In the genomic region with DNA sequence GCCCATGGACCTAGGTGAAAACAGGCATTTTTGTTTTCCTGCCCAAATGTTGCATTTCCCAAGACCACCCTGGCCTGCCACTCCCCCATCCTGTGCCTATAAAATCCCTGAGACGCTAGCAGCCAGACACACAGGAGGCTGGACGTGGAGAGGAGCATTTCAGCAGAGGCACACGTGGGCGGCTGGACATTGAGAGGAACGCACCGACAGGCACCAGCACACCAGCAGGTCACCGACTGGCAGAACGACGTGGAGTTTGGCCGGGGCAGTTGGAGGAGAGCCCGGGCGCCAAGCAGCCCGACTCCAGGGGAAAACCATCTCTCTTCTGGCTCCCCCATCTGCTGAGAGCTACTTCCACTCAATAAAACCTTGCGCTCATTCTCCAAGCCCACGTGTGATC, we compare ENCODE assay signal across 8 cellular contexts.
DNase-seq lines count a peak whose midpoint lies in the region; ATAC-seq, FAIRE-seq and TF ChIP-seq lines count a peak whose summit lies in the region.
"Not testable (repeated sequence)": the region's sequence is repeated elsewhere in the genome, so short reads cannot be mapped to it uniquely, and the experiment has no call there.

No MANE protein-coding gene starts in this region.

- not testable (repeated sequence) for H3K4ac ChIP-seq in H1 (replicated peaks; ENCODE audit: insufficient read length, low read depth, low read length); neuronal stem cell (ENCODE audit: low read length)

- TF ChIP-seq CTCF in WTC11 (IDR thresholded peaks at IDR 0.05); mammary epithelial cell (conservative IDR thresholded peaks at IDR 0.05 in 1 of 2, IDR thresholded peaks at IDR 0.05 in 1 of 2; ENCODE audit: extremely low read depth in 1 of 2, insufficient read depth in 1 of 2, low read depth in 1 of 2, low read length in 2 of 2); H1 (IDR thresholded peaks at IDR 0.05; ENCODE audit: control extremely low read depth in 1 of 3, insufficient read depth in 1 of 3, low read depth in 1 of 3, low read length in 3 of 3); liver (IDR thresholded peaks at IDR 0.05; ENCODE audit: low read depth, low read length, missing input control): not testable (repeated sequence)

- not testable (repeated sequence) for H3K9me3 ChIP-seq in mammary epithelial cell (replicated peaks; ENCODE audit: insufficient read depth, low read length); H1 (ENCODE audit: insufficient read depth in 2 of 2, low read depth in 1 of 2, low read length in 1 of 2); liver (ENCODE audit: control insufficient read depth in 4 of 4, low read length in 3 of 4); neuronal stem cell (replicated peaks in 1 of 2; ENCODE audit: control insufficient read depth in 2 of 2, insufficient read depth in 1 of 2, low read depth in 1 of 2, low read length in 2 of 2)

- not testable (repeated sequence) for H4K20me1 ChIP-seq in mammary epithelial cell (ENCODE audit: insufficient read depth, low read length); H1 (replicated peaks in 1 of 2; ENCODE audit: control insufficient read depth in 1 of 2, insufficient read depth in 2 of 2, low read length in 2 of 2)

- H3K36me3 ChIP-seq in mammary epithelial cell (ENCODE audit: insufficient read depth, low read length); H1 (ENCODE audit: control insufficient read depth in 2 of 4, insufficient read depth in 4 of 4, low read length in 3 of 4); liver (ENCODE audit: control insufficient read depth in 4 of 4, insufficient read depth in 3 of 4, low read depth in 1 of 4, low read length in 3 of 4); neuronal stem cell (replicated peaks in 1 of 2; ENCODE audit: control insufficient read depth in 2 of 2, insufficient read depth in 2 of 2, low read length in 2 of 2): not testable (repeated sequence)

- peak; percentile 57 for DNase-seq in G401 (ENCODE audit: low spot score)
- peak; percentile 23 for DNase-seq in NCI-H748 treated with DMSO at 0.1 percent for 48 hours (lab: John Stamatoyannopoulos, UW)
- DNase-seq in WTC11 (ENCODE audit: low spot score); mammary epithelial cell; H1 (ENCODE audit: low read depth in 1 of 2, low spot score in 2 of 2); neuronal stem cell (ENCODE audit: low spot score): not testable (repeated sequence)
- peak; percentile 0 for DNase-seq in midbrain (lab: John Stamatoyannopoulos, UW)

- H3K79me1 ChIP-seq in H1 (ENCODE audit: low read depth, low read length); neuronal stem cell (ENCODE audit: low read depth, low read length): not testable (repeated sequence)

- not testable (repeated sequence) for H3K27ac Mint-ChIP-seq in WTC11

- WGBS in mammary epithelial cell (ENCODE audit: low coverage, missing lambda C conversion rate): 32% methylated on average over 11 of the region's 15 CpGs
- WGBS in H1 (ENCODE audit: extremely low coverage in 1 of 2, insufficient coverage in 1 of 2, insufficient read length in 1 of 2, insufficient replicate concordance in 2 of 2, low coverage in 1 of 2, low lambda C conversion rate in 2 of 2, missing lambda C conversion rate in 1 of 2), 2 experiments: 83% methylated on average over 15 of the region's 15 CpGs; no CpG with 5 or more reads in 1 of the 2 experiments
- 45% methylated on average over 15 of the region's 15 CpGs for WGBS in liver
- WGBS in neuronal stem cell (ENCODE audit: extremely low coverage in 2 of 2, insufficient read length in 2 of 2, insufficient replicate concordance in 1 of 2), 2 donors: no CpG with 5 or more reads among the region's 15 CpGs

- not testable (repeated sequence) for H2BK12ac ChIP-seq in H1 (ENCODE audit: low read depth, low read length); neuronal stem cell (ENCODE audit: low read length)

- CTCF ChIA-PET in WTC11 (lab: Charles Lee): interaction anchor here (0.6 to 2.0 kb wide), 8 partner anchors 10 to 242 kb away, joined by 3 to 9 read pairs (median 3); no protein-coding TSS in a partner anchor
- CTCF ChIA-PET in mammary epithelial cell (lab: Charles Lee; ENCODE audit: low non-redundant PET): interaction anchor here (0.6 kb wide), 2 partner anchors 238 to 1384 kb away, joined by 4 to 10 read pairs; no protein-coding TSS in a partner anchor
- CTCF ChIA-PET in H1 (lab: Charles Lee; ENCODE audit: partially characterized antibody): interaction anchor here (0.8 to 8.1 kb wide), 6 partner anchors 8 to 237 kb away, joined by 3 to 117 read pairs (median 3); no protein-coding TSS in a partner anchor

- dilution Hi-C loops in mammary epithelial cell (cut with HindIII; ENCODE audit: low sequenced_read_pairs): not testable (repeated sequence)

- FAIRE-seq in H1 (lab: Jason Lieb, UNC): not testable (repeated sequence)

- peaks cover 35% of the 10 kb centered on the region for H3K4me1 Mint-ChIP-seq in WTC11

- TF ChIP-seq POLR2A in H1 (IDR thresholded peaks at IDR 0.05; ENCODE audit: control extremely low read depth in 1 of 2, low read depth in 2 of 2, low read length in 2 of 2): not testable (repeated sequence)

- TF ChIP-seq RAD21 in H1 (IDR thresholded peaks at IDR 0.05 in 1 of 2, conservative IDR thresholded peaks at IDR 0.05 in 1 of 2; ENCODE audit: low read depth in 2 of 2, low read length in 2 of 2); liver (IDR thresholded peaks at IDR 0.05): not testable (repeated sequence)

- not testable (repeated sequence) for H3K9ac ChIP-seq in mammary epithelial cell (ENCODE audit: insufficient read depth, low read length); H1 (replicated peaks in 1 of 4; ENCODE audit: extremely low read depth in 1 of 4, low read depth in 3 of 4, low read length in 3 of 4); liver (ENCODE audit: low read depth in 1 of 2, low read length in 2 of 2); neuronal stem cell (ENCODE audit: low read depth, low read length, poor library complexity)

- H3K27me3 Mint-ChIP-seq in WTC11 (ENCODE audit: low read depth): not testable (repeated sequence)

- H3K4me1 ChIP-seq in mammary epithelial cell (ENCODE audit: insufficient read depth, low read length); H1 (replicated peaks in 1 of 4; ENCODE audit: control insufficient read depth in 3 of 4, insufficient read depth in 4 of 4, low read length in 3 of 4); liver (ENCODE audit: control insufficient read depth in 4 of 4, insufficient read depth in 4 of 4, low read length in 3 of 4); neuronal stem cell (ENCODE audit: control insufficient read depth in 2 of 2, insufficient read depth in 1 of 2, low read depth in 1 of 2, low read length in 2 of 2): not testable (repeated sequence)

- H4K8ac ChIP-seq in H1 (ENCODE audit: extremely low read depth, insufficient read depth, low read length): peak overlapping the region; percentile 65; the same call in 1 of the 2 replicates
- not testable (repeated sequence) for H4K8ac ChIP-seq in neuronal stem cell (ENCODE audit: low read depth, low read length)

- H2BK5ac ChIP-seq in H1 (ENCODE audit: low read depth, low read length); neuronal stem cell (ENCODE audit: low read length): not testable (repeated sequence)

- not testable (repeated sequence) for H3K4me2 ChIP-seq in mammary epithelial cell (ENCODE audit: insufficient read depth, low read depth, low read length); H1 (ENCODE audit: insufficient read depth in 1 of 2, low read depth in 2 of 2, low read length in 2 of 2); neuronal stem cell (ENCODE audit: insufficient read depth, low read length, poor library complexity, severe bottlenecking)

- H3K27ac ChIP-seq in mammary epithelial cell (ENCODE audit: insufficient read depth, low read depth, low read length); H1 (ENCODE audit: low read depth, low read length); neuronal stem cell (replicated peaks; ENCODE audit: low read length): not testable (repeated sequence)
- H3K27ac ChIP-seq in liver (ENCODE audit: low read depth in 1 of 2, low read length in 2 of 2): peak overlapping the region in 1 of 2 donors; percentile 44

- H3K4me3 Mint-ChIP-seq in WTC11: not testable (repeated sequence)

- BruUV-seq in mammary epithelial cell (replicated peaks; lab: Mats Ljungman, UMichigan): not testable (repeated sequence)

- H3K4me3 ChIP-seq in mammary epithelial cell (replicated peaks in 1 of 3; ENCODE audit: insufficient read depth in 1 of 3, low read depth in 2 of 3, low read length in 3 of 3); H1 (ENCODE audit: extremely low read depth in 1 of 4, insufficient read depth in 2 of 4, low read depth in 3 of 4, low read length in 4 of 4); neuronal stem cell (ENCODE audit: low read length in 2 of 2): not testable (repeated sequence)
- peak overlapping the region in 1 of 3 donors; percentile 1 for H3K4me3 ChIP-seq in liver (ENCODE audit: low read depth in 1 of 3, low read length in 3 of 3)

- in situ Hi-C loops in G401 (cut with HindIII; ENCODE audit: low sequenced_read_pairs): not testable (repeated sequence)
- in situ Hi-C loops in mammary epithelial cell (cut with MboI; ENCODE audit: low sequenced_read_pairs in 2 of 2): loop anchor here in 1 of 2 donors (10.0 kb wide), 1 partner anchor 229 kb away; no protein-coding TSS in a partner anchor

- not testable (repeated sequence) for H3K56ac ChIP-seq in H1 (replicated peaks; ENCODE audit: insufficient read length, low read depth, low read length)

- not testable (repeated sequence) for H2BK15ac ChIP-seq in H1 (ENCODE audit: low read length); neuronal stem cell (ENCODE audit: low read length)

- H3K36me3 Mint-ChIP-seq in WTC11: not testable (repeated sequence)

- TF ChIP-seq EP300 in H1 (IDR thresholded peaks at IDR 0.05; ENCODE audit: borderline replicate concordance in 1 of 2, low read depth in 2 of 2, low read length in 2 of 2): not testable (repeated sequence)

- not testable (repeated sequence) for H3K23me2 ChIP-seq in H1 (ENCODE audit: low read depth, low read length)

- not testable (repeated sequence) for H3K14ac ChIP-seq in H1 (ENCODE audit: insufficient read length); neuronal stem cell (ENCODE audit: low read length)

- H3K9me3 Mint-ChIP-seq in WTC11: not testable (repeated sequence)

- H2BK20ac ChIP-seq in H1 (ENCODE audit: low read length): peak overlapping the region; percentile 24; the same call in 1 of the 2 replicates

- intact Hi-C loops in mammary epithelial cell (cut with micrococcal nuclease): loop anchor here (1.0 to 10.0 kb wide), 4 partner anchors 231 to 386 kb away; no protein-coding TSS in a partner anchor

- H2AFZ ChIP-seq in mammary epithelial cell (ENCODE audit: low read depth, low read length) (peak overlapping the region; percentile 34), H1 (ENCODE audit: low read length) (peak overlapping the region; percentile 30; the same call in 1 of the 2 replicates)
- H2AFZ ChIP-seq in neuronal stem cell (ENCODE audit: low read length): not testable (repeated sequence)

- not testable (repeated sequence) for H3K27me3 ChIP-seq in mammary epithelial cell (ENCODE audit: insufficient read depth, low read length); H1 (replicated peaks in 1 of 4; ENCODE audit: control insufficient read depth in 3 of 4, extremely low read depth in 1 of 4, insufficient read depth in 3 of 4, low read length in 3 of 4); liver (ENCODE audit: control insufficient read depth in 4 of 4, insufficient read depth in 4 of 4, low read length in 3 of 4); neuronal stem cell (ENCODE audit: control insufficient read depth in 3 of 3, insufficient read depth in 3 of 3, low read depth in 1 of 3, low read length in 3 of 3)

- H3K18ac ChIP-seq in H1 (ENCODE audit: extremely low read depth, low read length): not testable (repeated sequence)
- peak overlapping the region; percentile 70 for H3K18ac ChIP-seq in neuronal stem cell (ENCODE audit: low read length)

- H4K91ac ChIP-seq in H1 (replicated peaks; ENCODE audit: insufficient read length, low read length); neuronal stem cell (ENCODE audit: low read depth, low read length, poor library complexity): not testable (repeated sequence)

- not testable (repeated sequence) for H3K79me2 ChIP-seq in mammary epithelial cell (ENCODE audit: insufficient read depth, low read length); H1 (ENCODE audit: control insufficient read depth in 1 of 2, insufficient read depth in 2 of 2, low read length in 2 of 2)

- not testable (repeated sequence) for H3K23ac ChIP-seq in H1 (ENCODE audit: insufficient read length); neuronal stem cell (ENCODE audit: low read depth, low read length, poor library complexity)

- H2AK5ac ChIP-seq in H1 (ENCODE audit: low read depth, low read length); neuronal stem cell (ENCODE audit: low read depth, low read length): not testable (repeated sequence)

- POLR2A ChIA-PET in WTC11 (lab: Charles Lee): not testable (repeated sequence)
- POLR2A ChIA-PET in H1 (lab: Charles Lee; ENCODE audit: partially characterized antibody): interaction anchor here (2.1 kb wide), 1 partner anchor 232 kb away, joined by 10 read pairs; no protein-coding TSS in a partner anchor

- not testable (repeated sequence) for H2BK120ac ChIP-seq in H1 (replicated peaks; ENCODE audit: low read depth, low read length); neuronal stem cell (ENCODE audit: low read depth, low read length)

- peak; percentile 12 for ATAC-seq in WTC11

- not testable (repeated sequence) for H4K5ac ChIP-seq in H1 (ENCODE audit: insufficient read length, low read depth, low read length)
